ENCODE assay signal across 2 cellular contexts in the genomic region with DNA sequence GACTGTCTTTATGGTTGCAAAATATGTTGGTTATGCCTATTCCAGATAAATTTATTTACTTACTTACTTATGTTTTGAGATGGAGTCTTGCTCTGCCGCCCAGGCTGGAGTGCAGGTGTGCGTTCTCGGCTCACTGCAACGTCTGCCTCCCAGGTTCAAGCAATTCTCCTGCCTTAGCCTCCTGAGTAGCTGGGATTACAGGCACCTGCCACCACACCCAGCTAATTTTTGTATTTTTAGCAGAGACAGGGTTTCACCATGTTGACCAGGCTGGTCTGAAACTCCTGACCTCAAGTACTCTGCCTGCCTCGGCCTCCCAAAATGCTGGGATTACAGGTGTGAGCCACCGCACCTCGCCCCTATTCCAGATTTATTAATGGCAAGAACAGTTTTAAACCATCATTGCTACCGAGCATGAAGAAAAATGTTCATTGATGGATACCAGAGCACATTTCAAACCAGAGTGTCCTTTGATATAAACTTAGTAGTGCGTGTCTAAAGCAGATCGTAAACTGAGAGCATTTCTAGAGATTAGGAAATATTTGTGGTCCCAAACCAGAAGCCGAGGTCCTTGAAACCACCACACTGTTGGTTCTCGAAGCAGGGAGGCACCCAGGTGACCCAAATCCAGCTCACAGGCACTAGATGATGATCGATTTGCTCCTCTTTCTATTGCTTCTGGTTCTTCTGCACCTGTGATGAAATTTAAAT.
TF ChIP-seq lines count a peak whose summit lies in the region.

No MANE protein-coding gene starts in this region.

TF ChIP-seq in SK-N-SH, 30 proteins besides CTCF, POLR2A, EP300 and RAD21 (continued from another document):
- TF ChIP-seq, protein P1, sequence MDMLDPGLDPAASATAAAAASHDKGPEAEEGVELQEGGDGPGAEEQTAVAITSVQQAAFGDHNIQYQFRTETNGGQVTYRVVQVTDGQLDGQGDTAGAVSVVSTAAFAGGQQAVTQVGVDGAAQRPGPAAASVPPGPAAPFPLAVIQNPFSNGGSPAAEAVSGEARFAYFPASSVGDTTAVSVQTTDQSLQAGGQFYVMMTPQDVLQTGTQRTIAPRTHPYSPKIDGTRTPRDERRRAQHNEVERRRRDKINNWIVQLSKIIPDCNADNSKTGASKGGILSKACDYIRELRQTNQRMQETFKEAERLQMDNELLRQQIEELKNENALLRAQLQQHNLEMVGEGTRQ (IDR thresholded peaks at IDR 0.05; ENCODE audit: borderline replicate concordance, low read depth, low read length) = no peak
- TF ChIP-seq POLR2AphosphoS5 (IDR thresholded peaks at IDR 0.05; ENCODE audit: low read depth, low read length) (no peak), FOXM1 (IDR thresholded peaks at IDR 0.05; ENCODE audit: low read depth) (no peak), RFX5 (IDR thresholded peaks at IDR 0.05; ENCODE audit: low read length) (no peak), JUND (IDR thresholded peaks at IDR 0.05) (no peak), TCF12 (IDR thresholded peaks at IDR 0.05) (no peak), MXI1 (IDR thresholded peaks at IDR 0.05; ENCODE audit: low read depth, low read length) (no peak)
- TF ChIP-seq, protein P2, sequence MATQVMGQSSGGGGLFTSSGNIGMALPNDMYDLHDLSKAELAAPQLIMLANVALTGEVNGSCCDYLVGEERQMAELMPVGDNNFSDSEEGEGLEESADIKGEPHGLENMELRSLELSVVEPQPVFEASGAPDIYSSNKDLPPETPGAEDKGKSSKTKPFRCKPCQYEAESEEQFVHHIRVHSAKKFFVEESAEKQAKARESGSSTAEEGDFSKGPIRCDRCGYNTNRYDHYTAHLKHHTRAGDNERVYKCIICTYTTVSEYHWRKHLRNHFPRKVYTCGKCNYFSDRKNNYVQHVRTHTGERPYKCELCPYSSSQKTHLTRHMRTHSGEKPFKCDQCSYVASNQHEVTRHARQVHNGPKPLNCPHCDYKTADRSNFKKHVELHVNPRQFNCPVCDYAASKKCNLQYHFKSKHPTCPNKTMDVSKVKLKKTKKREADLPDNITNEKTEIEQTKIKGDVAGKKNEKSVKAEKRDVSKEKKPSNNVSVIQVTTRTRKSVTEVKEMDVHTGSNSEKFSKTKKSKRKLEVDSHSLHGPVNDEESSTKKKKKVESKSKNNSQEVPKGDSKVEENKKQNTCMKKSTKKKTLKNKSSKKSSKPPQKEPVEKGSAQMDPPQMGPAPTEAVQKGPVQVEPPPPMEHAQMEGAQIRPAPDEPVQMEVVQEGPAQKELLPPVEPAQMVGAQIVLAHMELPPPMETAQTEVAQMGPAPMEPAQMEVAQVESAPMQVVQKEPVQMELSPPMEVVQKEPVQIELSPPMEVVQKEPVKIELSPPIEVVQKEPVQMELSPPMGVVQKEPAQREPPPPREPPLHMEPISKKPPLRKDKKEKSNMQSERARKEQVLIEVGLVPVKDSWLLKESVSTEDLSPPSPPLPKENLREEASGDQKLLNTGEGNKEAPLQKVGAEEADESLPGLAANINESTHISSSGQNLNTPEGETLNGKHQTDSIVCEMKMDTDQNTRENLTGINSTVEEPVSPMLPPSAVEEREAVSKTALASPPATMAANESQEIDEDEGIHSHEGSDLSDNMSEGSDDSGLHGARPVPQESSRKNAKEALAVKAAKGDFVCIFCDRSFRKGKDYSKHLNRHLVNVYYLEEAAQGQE (IDR thresholded peaks at IDR 0.05; ENCODE audit: low read depth, low read length) = no peak
- TF ChIP-seq, protein P3, sequence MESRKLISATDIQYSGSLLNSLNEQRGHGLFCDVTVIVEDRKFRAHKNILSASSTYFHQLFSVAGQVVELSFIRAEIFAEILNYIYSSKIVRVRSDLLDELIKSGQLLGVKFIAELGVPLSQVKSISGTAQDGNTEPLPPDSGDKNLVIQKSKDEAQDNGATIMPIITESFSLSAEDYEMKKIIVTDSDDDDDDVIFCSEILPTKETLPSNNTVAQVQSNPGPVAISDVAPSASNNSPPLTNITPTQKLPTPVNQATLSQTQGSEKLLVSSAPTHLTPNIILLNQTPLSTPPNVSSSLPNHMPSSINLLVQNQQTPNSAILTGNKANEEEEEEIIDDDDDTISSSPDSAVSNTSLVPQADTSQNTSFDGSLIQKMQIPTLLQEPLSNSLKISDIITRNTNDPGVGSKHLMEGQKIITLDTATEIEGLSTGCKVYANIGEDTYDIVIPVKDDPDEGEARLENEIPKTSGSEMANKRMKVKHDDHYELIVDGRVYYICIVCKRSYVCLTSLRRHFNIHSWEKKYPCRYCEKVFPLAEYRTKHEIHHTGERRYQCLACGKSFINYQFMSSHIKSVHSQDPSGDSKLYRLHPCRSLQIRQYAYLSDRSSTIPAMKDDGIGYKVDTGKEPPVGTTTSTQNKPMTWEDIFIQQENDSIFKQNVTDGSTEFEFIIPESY (IDR thresholded peaks at IDR 0.05; ENCODE audit: borderline replicate concordance, low read depth) = no peak

TF ChIP-seq in SK-N-SH treated with all-trans-retinoic acid at 6 μM for 48 hours, 23 proteins besides CTCF, POLR2A, EP300 and RAD21 (continued from another document):
- TF ChIP-seq, protein P4, sequence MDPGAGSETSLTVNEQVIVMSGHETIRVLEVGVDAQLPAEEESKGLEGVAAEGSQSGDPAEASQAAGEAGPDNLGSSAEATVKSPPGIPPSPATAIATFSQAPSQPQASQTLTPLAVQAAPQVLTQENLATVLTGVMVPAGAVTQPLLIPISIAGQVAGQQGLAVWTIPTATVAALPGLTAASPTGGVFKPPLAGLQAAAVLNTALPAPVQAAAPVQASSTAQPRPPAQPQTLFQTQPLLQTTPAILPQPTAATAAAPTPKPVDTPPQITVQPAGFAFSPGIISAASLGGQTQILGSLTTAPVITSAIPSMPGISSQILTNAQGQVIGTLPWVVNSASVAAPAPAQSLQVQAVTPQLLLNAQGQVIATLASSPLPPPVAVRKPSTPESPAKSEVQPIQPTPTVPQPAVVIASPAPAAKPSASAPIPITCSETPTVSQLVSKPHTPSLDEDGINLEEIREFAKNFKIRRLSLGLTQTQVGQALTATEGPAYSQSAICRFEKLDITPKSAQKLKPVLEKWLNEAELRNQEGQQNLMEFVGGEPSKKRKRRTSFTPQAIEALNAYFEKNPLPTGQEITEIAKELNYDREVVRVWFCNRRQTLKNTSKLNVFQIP (CRISPR knock-in tag; IDR thresholded peaks at IDR 0.05; ENCODE audit: borderline replicate concordance, low read depth) = no peak
